24 cellular contexts compared by ENCODE assay signal in genomic region chr9:84699897-84700395, GRCh38. TPM values are rescaled to one million over a fixed set of nuclear protein-coding genes. Genes with fewer than 3 reads are reported as not detected.
DNase-seq lines count a peak whose midpoint lies in the region; ATAC-seq and FAIRE-seq lines count a peak whose summit lies in the region.
"Had no signal": no experiment of that assay in that cellular context is flagged by ENCODE, and none has a peak within 500 bp of the region (broad histone marks: within the 10 kb centered on the region; RNA-seq: fewer than 3 reads in every experiment).

No MANE protein-coding gene starts in this region.

- no peak overlapping the region for H4K8ac ChIP-seq in trophoblast cell (ENCODE audit: low read depth, low read length)

- no peak overlapping the region for H2AFZ ChIP-seq in trophoblast cell (ENCODE audit: insufficient read depth, low read length, poor library complexity)

- no peak overlapping the region for H2BK5ac ChIP-seq in trophoblast cell (ENCODE audit: low read depth, low read length, poor library complexity)

- ATAC-seq in right cardiac atrium: no peak
- ATAC-seq: GM12878 had no signal

- H3K79me1 ChIP-seq in trophoblast cell (ENCODE audit: low read length): no peaks in the 10 kb centered on the region

- peak; percentile 12 for FAIRE-seq in GM18507 (lab: Jason Lieb, UNC)
- FAIRE-seq: GM12878 had no signal

- H3K36me3 ChIP-seq in trophoblast cell (ENCODE audit: control insufficient read depth in 1 of 2, insufficient read depth in 2 of 2, low read length in 2 of 2): no peaks in the 10 kb centered on the region
- H3K36me3 ChIP-seq: BLaER1 had no signal

- no peak overlapping the region for H3K4me3 ChIP-seq in trophoblast cell (ENCODE audit: low read depth, low read length)
- H3K4me3 ChIP-seq in right cardiac atrium (ENCODE audit: low read length): no peak overlapping the region
- H3K4me3 ChIP-seq: BLaER1, GM12878 had no signal

- no peak overlapping the region for H4K91ac ChIP-seq in trophoblast cell (ENCODE audit: low read depth, low read length)

- H2BK120ac ChIP-seq in trophoblast cell (ENCODE audit: insufficient read depth, low read length, poor library complexity): no peak overlapping the region

- no peaks in the 10 kb centered on the region for H3K79me2 ChIP-seq in trophoblast cell (ENCODE audit: control insufficient read depth, insufficient read depth, low read length, poor library complexity)

- H3K23ac ChIP-seq in trophoblast cell (ENCODE audit: low read length): peak overlapping the region; percentile 5

- H3K4me1 ChIP-seq in trophoblast cell (ENCODE audit: control insufficient read depth in 1 of 2, insufficient read depth in 2 of 2, low read length in 2 of 2) (no peaks in the 10 kb centered on the region), right cardiac atrium (ENCODE audit: control insufficient read depth, insufficient read depth, low read length) (no peaks in the 10 kb centered on the region)
- H3K4me1 ChIP-seq: Caco-2 had no signal

- H2AK5ac ChIP-seq in trophoblast cell (ENCODE audit: low read length): no peak overlapping the region

- intact Hi-C loops in right cardiac atrium (cut with DNase I): loop anchor here in 3 of 4 donors (10.0 kb wide), 3 partner anchors 245 to 445 kb away; no protein-coding TSS in a partner anchor

- no peak overlapping the region for H2BK12ac ChIP-seq in trophoblast cell (ENCODE audit: low read length)

- H3K9me3 ChIP-seq in trophoblast cell (ENCODE audit: insufficient read depth, low read depth, low read length): no peaks in the 10 kb centered on the region
- no peaks in the 10 kb centered on the region for H3K9me3 ChIP-seq in right cardiac atrium (ENCODE audit: control insufficient read depth, low read length)
- H3K9me3 ChIP-seq: BLaER1, Caco-2 had no signal

- no peak overlapping the region for H3K4me2 ChIP-seq in trophoblast cell (ENCODE audit: low read length)
- H3K4me2 ChIP-seq: BLaER1, KMS-11 had no signal

- H3K27ac ChIP-seq in trophoblast cell (ENCODE audit: low read depth, low read length) (no peak overlapping the region), right cardiac atrium (ENCODE audit: low read length) (no peak overlapping the region)
- H3K27ac ChIP-seq: BLaER1, KMS-11 had no signal

- no peak overlapping the region for H3K9ac ChIP-seq in trophoblast cell (ENCODE audit: low read length)
- H3K9ac ChIP-seq: BLaER1, KMS-11 had no signal

- no peak overlapping the region for H4K12ac ChIP-seq in trophoblast cell (ENCODE audit: low read depth, low read length)

- no CpG with 5 or more reads among the region's 1 CpG for WGBS in trophoblast cell (ENCODE audit: extremely low coverage, insufficient coverage, insufficient read length)
- WGBS in right cardiac atrium: 40% methylated on average over 1 of the region's 1 CpG

- no peak for DNase-seq in GM18507 (ENCODE audit: extremely low spot score, insufficient read length, low read depth)
- peak; percentile 22 for DNase-seq in astrocyte of the hippocampus (ENCODE audit: low read depth, low spot score)
- DNase-seq in hepatic stellate cell (ENCODE audit: low spot score): peak; percentile 33
- DNase-seq in trophoblast cell: no peak
- DNase-seq in 8988T: no peak
- no peak for DNase-seq in right cardiac atrium
- no peak for DNase-seq in anterior cingulate cortex (lab: John Stamatoyannopoulos, UW)
- no peak for DNase-seq in NCI-H2107 (lab: John Stamatoyannopoulos, UW)
- DNase-seq: Caco-2; CD4-positive, alpha-beta T cell; DMS 273 treated with DMSO at 0.1 percent for 48 hours; DMS79 treated with DMSO at 0.1 percent for 48 hours; H7; NCI-H1105; NCI-H146; NCI-H2029; NCI-H2171; NCI-H345; NCI-H82; SHP77 had no signal

- H3K27me3 ChIP-seq in trophoblast cell (ENCODE audit: insufficient read depth, low read length): no peaks in the 10 kb centered on the region
- H3K27me3 ChIP-seq in right cardiac atrium (ENCODE audit: control insufficient read depth, insufficient read depth): no peaks in the 10 kb centered on the region
- H3K27me3 ChIP-seq: BLaER1 had no signal

- no peak overlapping the region for H3K18ac ChIP-seq in trophoblast cell (ENCODE audit: low read length)

- no peak overlapping the region for H3K14ac ChIP-seq in trophoblast cell (ENCODE audit: low read length)

- no peak overlapping the region for H3K4ac ChIP-seq in trophoblast cell (ENCODE audit: low read depth, low read length)

RNA-seq across cellular contexts. Expression of gene NTRK2, which starts 30.4 kb away (rescaled TPM):
- 3.9 and 4.9 TPM in 2 replicates for polyA plus RNA-seq in trophoblast cell (2013)
- total RNA-seq in right cardiac atrium: 10 to 100 TPM; 24.0 to 55.3 (median 39.7) TPM
- 9.6 TPM for polyA plus RNA-seq in right cardiac atrium
- total RNA-seq: Caco-2, H7, HT1080 had no signal

Comparison
In these comparisons a context has a peak if more than half of its experiments do, and no peak if none do; other contexts are left out.
1. DNase-seq: peak in astrocyte of the hippocampus (single experiment) and hepatic stellate cell (single experiment); none in GM18507 (single experiment), trophoblast cell (0 of 2), 8988T (single experiment), right cardiac atrium (0 of 3), anterior cingulate cortex (0 of 58) and NCI-H2107 (single experiment).